In the genomic region with DNA sequence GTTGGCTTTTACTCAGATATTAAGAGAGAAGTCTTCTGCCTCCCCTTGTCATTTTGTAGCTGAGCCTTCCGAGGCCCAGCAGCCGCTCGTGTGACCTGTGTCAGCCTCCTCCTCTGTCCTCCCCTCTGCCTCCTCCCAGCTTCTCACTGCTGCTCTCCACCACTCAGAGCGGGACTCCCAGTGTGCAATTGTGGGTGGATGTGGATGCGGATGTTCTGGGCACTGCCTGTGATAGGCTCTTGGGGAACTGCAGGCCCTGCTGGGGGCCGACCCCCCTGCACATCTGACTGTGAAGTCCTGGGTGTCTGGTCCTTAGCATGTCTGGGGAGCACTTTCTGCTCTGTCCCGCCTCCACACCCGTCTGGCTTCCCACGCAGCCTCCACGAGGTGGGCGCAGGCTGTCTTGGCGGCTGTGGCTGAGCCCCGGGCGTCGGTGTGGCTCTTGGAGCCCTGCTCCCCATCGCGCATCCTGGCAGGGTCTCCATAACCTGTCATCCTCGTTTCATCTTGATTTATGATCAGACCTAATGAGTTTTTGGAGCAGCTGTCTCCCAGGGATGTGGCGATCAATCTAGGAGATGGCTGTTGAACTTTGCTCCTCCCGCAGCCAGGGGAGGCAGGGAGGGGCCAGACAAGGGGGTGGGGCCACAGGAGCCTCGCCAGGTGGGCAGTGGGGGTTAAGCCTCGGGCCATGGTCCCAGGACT, we compare ENCODE assay signal across 1 cellular context.
TF ChIP-seq lines count a peak whose summit lies in the region.

No MANE protein-coding gene starts in this region.

TF ChIP-seq in HEK293, 187 proteins besides CTCF, POLR2A, EP300 and RAD21 (continues in another document):
- TF ChIP-seq, protein P1, sequence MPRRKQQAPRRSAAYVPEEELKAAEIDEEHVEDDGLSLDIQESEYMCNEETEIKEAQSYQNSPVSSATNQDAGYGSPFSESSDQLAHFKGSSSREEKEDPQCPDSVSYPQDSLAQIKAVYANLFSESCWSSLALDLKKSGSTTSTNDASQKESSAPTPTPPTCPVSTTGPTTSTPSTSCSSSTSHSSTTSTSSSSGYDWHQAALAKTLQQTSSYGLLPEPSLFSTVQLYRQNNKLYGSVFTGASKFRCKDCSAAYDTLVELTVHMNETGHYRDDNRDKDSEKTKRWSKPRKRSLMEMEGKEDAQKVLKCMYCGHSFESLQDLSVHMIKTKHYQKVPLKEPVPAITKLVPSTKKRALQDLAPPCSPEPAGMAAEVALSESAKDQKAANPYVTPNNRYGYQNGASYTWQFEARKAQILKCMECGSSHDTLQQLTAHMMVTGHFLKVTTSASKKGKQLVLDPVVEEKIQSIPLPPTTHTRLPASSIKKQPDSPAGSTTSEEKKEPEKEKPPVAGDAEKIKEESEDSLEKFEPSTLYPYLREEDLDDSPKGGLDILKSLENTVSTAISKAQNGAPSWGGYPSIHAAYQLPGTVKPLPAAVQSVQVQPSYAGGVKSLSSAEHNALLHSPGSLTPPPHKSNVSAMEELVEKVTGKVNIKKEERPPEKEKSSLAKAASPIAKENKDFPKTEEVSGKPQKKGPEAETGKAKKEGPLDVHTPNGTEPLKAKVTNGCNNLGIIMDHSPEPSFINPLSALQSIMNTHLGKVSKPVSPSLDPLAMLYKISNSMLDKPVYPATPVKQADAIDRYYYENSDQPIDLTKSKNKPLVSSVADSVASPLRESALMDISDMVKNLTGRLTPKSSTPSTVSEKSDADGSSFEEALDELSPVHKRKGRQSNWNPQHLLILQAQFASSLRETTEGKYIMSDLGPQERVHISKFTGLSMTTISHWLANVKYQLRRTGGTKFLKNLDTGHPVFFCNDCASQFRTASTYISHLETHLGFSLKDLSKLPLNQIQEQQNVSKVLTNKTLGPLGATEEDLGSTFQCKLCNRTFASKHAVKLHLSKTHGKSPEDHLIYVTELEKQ (tag by site-specific recombination; IDR thresholded peaks at IDR 0.05; ENCODE audit: borderline replicate concordance) = no peak
- TF ChIP-seq ZNF777 (tag by site-specific recombination; IDR thresholded peaks at IDR 0.05; ENCODE audit: borderline replicate concordance) (no peak), ZNF837 (tag by site-specific recombination; IDR thresholded peaks at IDR 0.05) (no peak), ZNF48 (tag by site-specific recombination; IDR thresholded peaks at IDR 0.05) (no peak), ZFHX2 (tag by site-specific recombination; conservative IDR thresholded peaks at IDR 0.05) (peak; percentile 92), ZNF785 (tag by site-specific recombination; IDR thresholded peaks at IDR 0.05) (no peak), ZNF626 (tag by site-specific recombination; IDR thresholded peaks at IDR 0.05) (no peak), ZNF221 (tag by site-specific recombination; IDR thresholded peaks at IDR 0.05; ENCODE audit: borderline replicate concordance) (no peak), ZSCAN16 (tag by site-specific recombination; IDR thresholded peaks at IDR 0.05) (no peak), KLF8 (tag by site-specific recombination; IDR thresholded peaks at IDR 0.05) (no peak), ZNF266 (tag by site-specific recombination; IDR thresholded peaks at IDR 0.05; ENCODE audit: low read depth) (no peak), ZNF792 (tag by site-specific recombination; IDR thresholded peaks at IDR 0.05) (no peak), SP2 (tag by site-specific recombination; IDR thresholded peaks at IDR 0.05) (no peak), ZNF37A (tag by site-specific recombination; IDR thresholded peaks at IDR 0.05) (no peak), SCRT2 (tag by site-specific recombination; IDR thresholded peaks at IDR 0.05) (no peak), ZNF121 (tag by site-specific recombination; IDR thresholded peaks at IDR 0.05) (no peak), ZIC2 (tag by site-specific recombination; IDR thresholded peaks at IDR 0.05) (peak; percentile 14; the same call in 1 of the 2 replicates), ZNF561 (tag by site-specific recombination; IDR thresholded peaks at IDR 0.05; ENCODE audit: borderline replicate concordance) (no peak), ZNF473 (tag by site-specific recombination; IDR thresholded peaks at IDR 0.05) (no peak), ZNF596 (tag by site-specific recombination; IDR thresholded peaks at IDR 0.05) (no peak), ZNF248 (tag by site-specific recombination; IDR thresholded peaks at IDR 0.05) (no peak), HOXC10 (CRISPR knock-in tag; IDR thresholded peaks at IDR 0.05) (no peak), ZNF529 (tag by site-specific recombination; IDR thresholded peaks at IDR 0.05; ENCODE audit: insufficient replicate concordance) (no peak), ZNF426 (tag by site-specific recombination; IDR thresholded peaks at IDR 0.05) (no peak), ZBTB8A (tag by site-specific recombination; IDR thresholded peaks at IDR 0.05) (no peak), ZNF341 (tag by site-specific recombination; IDR thresholded peaks at IDR 0.05; ENCODE audit: low read depth) (peak; percentile 68), GLIS1 (tag by site-specific recombination; IDR thresholded peaks at IDR 0.05) (peak; percentile 32), ZNF350 (tag by site-specific recombination; IDR thresholded peaks at IDR 0.05) (no peak), KLF7 (tag by site-specific recombination; IDR thresholded peaks at IDR 0.05; ENCODE audit: borderline replicate concordance) (no peak), ZNF416 (tag by site-specific recombination; IDR thresholded peaks at IDR 0.05) (no peak)
- TF ChIP-seq, protein P2, sequence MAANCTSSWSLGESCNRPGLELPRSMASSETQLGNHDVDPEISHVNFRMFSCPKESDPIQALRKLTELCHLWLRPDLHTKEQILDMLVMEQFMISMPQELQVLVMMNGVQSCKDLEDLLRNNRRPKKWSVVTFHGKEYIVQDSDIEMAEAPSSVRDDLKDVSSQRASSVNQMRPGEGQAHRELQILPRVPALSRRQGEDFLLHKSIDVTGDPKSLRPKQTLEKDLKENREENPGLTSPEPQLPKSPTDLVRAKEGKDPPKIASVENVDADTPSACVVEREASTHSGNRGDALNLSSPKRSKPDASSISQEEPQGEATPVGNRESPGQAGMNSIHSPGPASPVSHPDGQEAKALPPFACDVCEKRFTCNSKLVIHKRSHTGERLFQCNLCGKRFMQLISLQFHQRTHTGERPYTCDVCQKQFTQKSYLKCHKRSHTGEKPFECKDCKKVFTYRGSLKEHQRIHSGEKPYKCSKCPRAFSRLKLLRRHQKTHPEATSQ (tag by site-specific recombination; IDR thresholded peaks at IDR 0.05) = no peak
- TF ChIP-seq, protein P3, sequence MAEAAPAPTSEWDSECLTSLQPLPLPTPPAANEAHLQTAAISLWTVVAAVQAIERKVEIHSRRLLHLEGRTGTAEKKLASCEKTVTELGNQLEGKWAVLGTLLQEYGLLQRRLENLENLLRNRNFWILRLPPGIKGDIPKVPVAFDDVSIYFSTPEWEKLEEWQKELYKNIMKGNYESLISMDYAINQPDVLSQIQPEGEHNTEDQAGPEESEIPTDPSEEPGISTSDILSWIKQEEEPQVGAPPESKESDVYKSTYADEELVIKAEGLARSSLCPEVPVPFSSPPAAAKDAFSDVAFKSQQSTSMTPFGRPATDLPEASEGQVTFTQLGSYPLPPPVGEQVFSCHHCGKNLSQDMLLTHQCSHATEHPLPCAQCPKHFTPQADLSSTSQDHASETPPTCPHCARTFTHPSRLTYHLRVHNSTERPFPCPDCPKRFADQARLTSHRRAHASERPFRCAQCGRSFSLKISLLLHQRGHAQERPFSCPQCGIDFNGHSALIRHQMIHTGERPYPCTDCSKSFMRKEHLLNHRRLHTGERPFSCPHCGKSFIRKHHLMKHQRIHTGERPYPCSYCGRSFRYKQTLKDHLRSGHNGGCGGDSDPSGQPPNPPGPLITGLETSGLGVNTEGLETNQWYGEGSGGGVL (tag by site-specific recombination; IDR thresholded peaks at IDR 0.05) = no peak
- TF ChIP-seq, protein P4, sequence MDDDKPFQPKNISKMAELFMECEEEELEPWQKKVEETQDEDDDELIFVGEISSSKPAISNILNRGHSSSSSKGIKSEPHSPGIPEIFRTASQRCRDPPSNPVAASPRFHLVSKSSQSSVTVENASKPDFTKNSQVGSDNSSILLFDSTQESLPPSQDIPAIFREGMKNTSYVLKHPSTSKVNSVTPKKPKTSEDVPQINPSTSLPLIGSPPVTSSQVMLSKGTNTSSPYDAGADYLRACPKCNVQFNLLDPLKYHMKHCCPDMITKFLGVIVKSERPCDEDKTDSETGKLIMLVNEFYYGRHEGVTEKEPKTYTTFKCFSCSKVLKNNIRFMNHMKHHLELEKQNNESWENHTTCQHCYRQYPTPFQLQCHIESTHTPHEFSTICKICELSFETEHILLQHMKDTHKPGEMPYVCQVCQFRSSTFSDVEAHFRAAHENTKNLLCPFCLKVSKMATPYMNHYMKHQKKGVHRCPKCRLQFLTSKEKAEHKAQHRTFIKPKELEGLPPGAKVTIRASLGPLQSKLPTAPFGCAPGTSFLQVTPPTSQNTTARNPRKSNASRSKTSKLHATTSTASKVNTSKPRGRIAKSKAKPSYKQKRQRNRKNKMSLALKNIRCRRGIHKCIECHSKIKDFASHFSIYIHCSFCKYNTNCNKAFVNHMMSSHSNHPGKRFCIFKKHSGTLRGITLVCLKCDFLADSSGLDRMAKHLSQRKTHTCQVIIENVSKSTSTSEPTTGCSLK (tag by site-specific recombination; IDR thresholded peaks at IDR 0.05) = no peak
- TF ChIP-seq, protein P5, sequence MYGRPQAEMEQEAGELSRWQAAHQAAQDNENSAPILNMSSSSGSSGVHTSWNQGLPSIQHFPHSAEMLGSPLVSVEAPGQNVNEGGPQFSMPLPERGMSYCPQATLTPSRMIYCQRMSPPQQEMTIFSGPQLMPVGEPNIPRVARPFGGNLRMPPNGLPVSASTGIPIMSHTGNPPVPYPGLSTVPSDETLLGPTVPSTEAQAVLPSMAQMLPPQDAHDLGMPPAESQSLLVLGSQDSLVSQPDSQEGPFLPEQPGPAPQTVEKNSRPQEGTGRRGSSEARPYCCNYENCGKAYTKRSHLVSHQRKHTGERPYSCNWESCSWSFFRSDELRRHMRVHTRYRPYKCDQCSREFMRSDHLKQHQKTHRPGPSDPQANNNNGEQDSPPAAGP (tag by site-specific recombination; IDR thresholded peaks at IDR 0.05) = no peak
- TF ChIP-seq, protein P6, sequence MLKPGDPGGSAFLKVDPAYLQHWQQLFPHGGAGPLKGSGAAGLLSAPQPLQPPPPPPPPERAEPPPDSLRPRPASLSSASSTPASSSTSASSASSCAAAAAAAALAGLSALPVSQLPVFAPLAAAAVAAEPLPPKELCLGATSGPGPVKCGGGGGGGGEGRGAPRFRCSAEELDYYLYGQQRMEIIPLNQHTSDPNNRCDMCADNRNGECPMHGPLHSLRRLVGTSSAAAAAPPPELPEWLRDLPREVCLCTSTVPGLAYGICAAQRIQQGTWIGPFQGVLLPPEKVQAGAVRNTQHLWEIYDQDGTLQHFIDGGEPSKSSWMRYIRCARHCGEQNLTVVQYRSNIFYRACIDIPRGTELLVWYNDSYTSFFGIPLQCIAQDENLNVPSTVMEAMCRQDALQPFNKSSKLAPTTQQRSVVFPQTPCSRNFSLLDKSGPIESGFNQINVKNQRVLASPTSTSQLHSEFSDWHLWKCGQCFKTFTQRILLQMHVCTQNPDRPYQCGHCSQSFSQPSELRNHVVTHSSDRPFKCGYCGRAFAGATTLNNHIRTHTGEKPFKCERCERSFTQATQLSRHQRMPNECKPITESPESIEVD (tag by site-specific recombination; IDR thresholded peaks at IDR 0.05) = no peak
- TF ChIP-seq, protein P7, sequence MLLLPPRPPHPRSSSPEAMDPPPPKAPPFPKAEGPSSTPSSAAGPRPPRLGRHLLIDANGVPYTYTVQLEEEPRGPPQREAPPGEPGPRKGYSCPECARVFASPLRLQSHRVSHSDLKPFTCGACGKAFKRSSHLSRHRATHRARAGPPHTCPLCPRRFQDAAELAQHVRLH (tag by site-specific recombination; IDR thresholded peaks at IDR 0.05) = no peak
- TF ChIP-seq, protein P8, sequence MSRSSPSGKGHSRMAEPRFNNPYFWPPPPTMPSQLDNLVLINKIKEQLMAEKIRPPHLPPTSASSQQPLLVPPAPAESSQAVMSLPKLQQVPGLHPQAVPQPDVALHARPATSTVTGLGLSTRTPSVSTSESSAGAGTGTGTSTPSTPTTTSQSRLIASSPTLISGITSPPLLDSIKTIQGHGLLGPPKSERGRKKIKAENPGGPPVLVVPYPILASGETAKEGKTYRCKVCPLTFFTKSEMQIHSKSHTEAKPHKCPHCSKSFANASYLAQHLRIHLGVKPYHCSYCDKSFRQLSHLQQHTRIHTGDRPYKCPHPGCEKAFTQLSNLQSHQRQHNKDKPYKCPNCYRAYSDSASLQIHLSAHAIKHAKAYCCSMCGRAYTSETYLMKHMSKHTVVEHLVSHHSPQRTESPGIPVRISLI (tag by site-specific recombination; IDR thresholded peaks at IDR 0.05) = no peak
- TF ChIP-seq, protein P9, sequence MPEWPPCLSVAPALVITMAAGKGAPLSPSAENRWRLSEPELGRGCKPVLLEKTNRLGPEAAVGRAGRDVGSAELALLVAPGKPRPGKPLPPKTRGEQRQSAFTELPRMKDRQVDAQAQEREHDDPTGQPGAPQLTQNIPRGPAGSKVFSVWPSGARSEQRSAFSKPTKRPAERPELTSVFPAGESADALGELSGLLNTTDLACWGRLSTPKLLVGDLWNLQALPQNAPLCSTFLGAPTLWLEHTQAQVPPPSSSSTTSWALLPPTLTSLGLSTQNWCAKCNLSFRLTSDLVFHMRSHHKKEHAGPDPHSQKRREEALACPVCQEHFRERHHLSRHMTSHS (tag by site-specific recombination; IDR thresholded peaks at IDR 0.05) = no peak
- TF ChIP-seq, protein P10, sequence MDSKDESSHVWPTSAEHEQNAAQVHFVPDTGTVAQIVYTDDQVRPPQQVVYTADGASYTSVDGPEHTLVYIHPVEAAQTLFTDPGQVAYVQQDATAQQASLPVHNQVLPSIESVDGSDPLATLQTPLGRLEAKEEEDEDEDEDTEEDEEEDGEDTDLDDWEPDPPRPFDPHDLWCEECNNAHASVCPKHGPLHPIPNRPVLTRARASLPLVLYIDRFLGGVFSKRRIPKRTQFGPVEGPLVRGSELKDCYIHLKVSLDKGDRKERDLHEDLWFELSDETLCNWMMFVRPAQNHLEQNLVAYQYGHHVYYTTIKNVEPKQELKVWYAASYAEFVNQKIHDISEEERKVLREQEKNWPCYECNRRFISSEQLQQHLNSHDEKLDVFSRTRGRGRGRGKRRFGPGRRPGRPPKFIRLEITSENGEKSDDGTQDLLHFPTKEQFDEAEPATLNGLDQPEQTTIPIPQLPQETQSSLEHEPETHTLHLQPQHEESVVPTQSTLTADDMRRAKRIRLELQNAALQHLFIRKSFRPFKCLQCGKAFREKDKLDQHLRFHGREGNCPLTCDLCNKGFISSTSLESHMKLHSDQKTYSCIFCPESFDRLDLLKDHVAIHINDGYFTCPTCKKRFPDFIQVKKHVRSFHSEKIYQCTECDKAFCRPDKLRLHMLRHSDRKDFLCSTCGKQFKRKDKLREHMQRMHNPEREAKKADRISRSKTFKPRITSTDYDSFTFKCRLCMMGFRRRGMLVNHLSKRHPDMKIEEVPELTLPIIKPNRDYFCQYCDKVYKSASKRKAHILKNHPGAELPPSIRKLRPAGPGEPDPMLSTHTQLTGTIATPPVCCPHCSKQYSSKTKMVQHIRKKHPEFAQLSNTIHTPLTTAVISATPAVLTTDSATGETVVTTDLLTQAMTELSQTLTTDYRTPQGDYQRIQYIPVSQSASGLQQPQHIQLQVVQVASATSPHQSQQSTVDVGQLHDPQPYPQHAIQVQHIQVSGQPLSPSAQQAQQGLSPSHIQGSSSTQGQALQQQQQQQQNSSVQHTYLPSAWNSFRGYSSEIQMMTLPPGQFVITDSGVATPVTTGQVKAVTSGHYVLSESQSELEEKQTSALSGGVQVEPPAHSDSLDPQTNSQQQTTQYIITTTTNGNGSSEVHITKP (tag by site-specific recombination; IDR thresholded peaks at IDR 0.05) = no peak
